8 cellular contexts compared by ENCODE assay signal in genomic region chr11:102346456-102346747, GRCh38. TPM values are rescaled to one million over a fixed set of nuclear protein-coding genes. Genes with fewer than 3 reads are reported as not detected.
DNase-seq lines count a peak whose midpoint lies in the region; ATAC-seq, FAIRE-seq and TF ChIP-seq lines count a peak whose summit lies in the region.

No MANE protein-coding gene starts in this region.

- peak overlapping the region; percentile 94 for H3K4me3 ChIP-seq in HUES48 (ENCODE audit: low read depth, low read length)

- H3K4me3 Mint-ChIP-seq in activated naive CD8-positive, alpha-beta T cell: peak overlapping the region; percentile 95
- H3K4me3 Mint-ChIP-seq in immature natural killer cell: peak overlapping the region; percentile 95 to 100 (median 99)
- H3K4me3 Mint-ChIP-seq in stimulated activated memory B cell treated with anti-CD40 and anti-IgM and Interleukin-4, amounts not matched to agents 10 μg/mL and 1 μg/mL and 100 μg/mL, for 72 hours: peak overlapping the region; percentile 94

- peaks cover 19% of the 10 kb centered on the region for H3K36me3 ChIP-seq in HUES48 (ENCODE audit: control insufficient read depth, insufficient read depth, low read length)

- no peaks in the 10 kb centered on the region for H3K27me3 ChIP-seq in HUES48 (ENCODE audit: control insufficient read depth, insufficient read depth, low read length)

- no peak for DNase-seq in immature natural killer cell
- DNase-seq in H4 (ENCODE audit: low spot score): no peak
- no peak for DNase-seq in sciatic nerve (ENCODE audit: low spot score)
- DNase-seq in NK-92 treated with Interleukin-12 subunit alpha and Interleukin-12 subunit beta, amount 100 ng/mL, for 24 hours (lab: John Stamatoyannopoulos, UW): no peak
- no peak for DNase-seq in D721Med (ENCODE audit: insufficient read length, low spot score)

- peak overlapping the region; percentile 99 for H3K27ac Mint-ChIP-seq in activated naive CD8-positive, alpha-beta T cell
- H3K27ac Mint-ChIP-seq in immature natural killer cell: peak overlapping the region; percentile 96 to 100 (median 100)
- H3K27ac Mint-ChIP-seq in stimulated activated memory B cell treated with anti-CD40 and anti-IgM and Interleukin-4, amounts not matched to agents 10 μg/mL and 1 μg/mL and 100 μg/mL, for 72 hours: peak overlapping the region; percentile 94

- peaks cover 55% of the 10 kb centered on the region for H3K4me1 Mint-ChIP-seq in activated naive CD8-positive, alpha-beta T cell (ENCODE audit: low read depth)
- H3K4me1 Mint-ChIP-seq in immature natural killer cell: peaks cover 36 to 52% of the 10 kb centered on the region in 2 donors
- H3K4me1 Mint-ChIP-seq in stimulated activated memory B cell treated with anti-CD40 and anti-IgM and Interleukin-4, amounts not matched to agents 10 μg/mL and 1 μg/mL and 100 μg/mL, for 72 hours: peaks cover 47% of the 10 kb centered on the region

- no peaks in the 10 kb centered on the region for H3K9me3 Mint-ChIP-seq in activated naive CD8-positive, alpha-beta T cell (ENCODE audit: low read depth)
- H3K9me3 Mint-ChIP-seq in immature natural killer cell: no peaks in the 10 kb centered on the region
- H3K9me3 Mint-ChIP-seq in stimulated activated memory B cell treated with anti-CD40 and anti-IgM and Interleukin-4, amounts not matched to agents 10 μg/mL and 1 μg/mL and 100 μg/mL, for 72 hours: no peaks in the 10 kb centered on the region

- no peak for TF ChIP-seq CTCF in D721Med (IDR thresholded peaks at IDR 0.05; ENCODE audit: insufficient read depth, missing control alignments)

- intact Hi-C loops in sciatic nerve (cut with DNase I): loop anchor here (10.0 kb wide), 1 partner anchor 148 kb away; no protein-coding TSS in a partner anchor

- peaks cover 16% of the 10 kb centered on the region for H3K4me1 ChIP-seq in HUES48 (ENCODE audit: control insufficient read depth, insufficient read depth, low read length)

- H3K9ac ChIP-seq in HUES48 (ENCODE audit: low read depth, low read length): peak overlapping the region; percentile 82

- no peaks in the 10 kb centered on the region for H3K9me3 ChIP-seq in HUES48 (ENCODE audit: control insufficient read depth, insufficient read depth, low read length)

- no peak for ATAC-seq in stimulated activated memory B cell treated with anti-CD40 and anti-IgM and Interleukin-4, amounts not matched to agents 10 μg/mL and 1 μg/mL and 100 μg/mL, for 72 hours
- ATAC-seq in sciatic nerve: no peak

- peak overlapping the region; percentile 95 for H3K27ac ChIP-seq in HUES48 (ENCODE audit: low read depth, low read length)

- H3K36me3 Mint-ChIP-seq in activated naive CD8-positive, alpha-beta T cell: peaks cover 8% of the 10 kb centered on the region
- peaks cover 0 to 10% (median 0%) of the 10 kb centered on the region in 3 donors for H3K36me3 Mint-ChIP-seq in immature natural killer cell
- H3K36me3 Mint-ChIP-seq in stimulated activated memory B cell treated with anti-CD40 and anti-IgM and Interleukin-4, amounts not matched to agents 10 μg/mL and 1 μg/mL and 100 μg/mL, for 72 hours: peaks cover 19% of the 10 kb centered on the region

- no peaks in the 10 kb centered on the region for H3K27me3 Mint-ChIP-seq in activated naive CD8-positive, alpha-beta T cell
- H3K27me3 Mint-ChIP-seq in immature natural killer cell (ENCODE audit: low read depth in 3 of 3): peaks cover 8 to 24% (median 18%) of the 10 kb centered on the region in 3 donors
- no peaks in the 10 kb centered on the region for H3K27me3 Mint-ChIP-seq in stimulated activated memory B cell treated with anti-CD40 and anti-IgM and Interleukin-4, amounts not matched to agents 10 μg/mL and 1 μg/mL and 100 μg/mL, for 72 hours

- no peak for FAIRE-seq in D721Med (lab: Jason Lieb, UNC)

RNA-seq across cellular contexts. Expression of gene BIRC2, which starts 0.6 kb away (rescaled TPM):
- polyA plus RNA-seq in immature natural killer cell: 10 to 100 TPM; 30.8 to 44.5 (median 35.4) TPM
- 41.1 and 63.7 TPM in 2 replicates for total RNA-seq in H4 (2014; rRNA removed; shearing (Covaris generic))
- total RNA-seq in sciatic nerve: 66.7 TPM

RNA-seq across cellular contexts. Expression of gene BIRC3, which starts 29.1 kb away (rescaled TPM):
- 1 to 10 TPM; 5.0 to 7.1 (median 5.5) TPM for polyA plus RNA-seq in immature natural killer cell
- total RNA-seq in H4 (2014; rRNA removed; shearing (Covaris generic)): 0.27 and 0.89 TPM in 2 replicates
- total RNA-seq in sciatic nerve: 22.3 TPM

Comparison
In these comparisons a context has a peak if more than half of its experiments do, and no peak if none do; other contexts are left out.
1. RNA of gene BIRC3, which starts 29.1 kb away (total RNA-seq): 22.3 TPM in sciatic nerve (single experiment); 0.27 to 0.89 TPM in H4; every median in the first group is over 10 times any median in the second.
2. Peak in every context shown above with its lines, with median percentiles within 50 percentile points of each other: H3K27ac Mint-ChIP-seq and H3K4me3 Mint-ChIP-seq.